11 cellular contexts compared by ENCODE assay signal in genomic region chr7:37371755-37372154, GRCh38.
"Had no signal": no experiment of that assay in that cellular context is flagged by ENCODE, and none has a peak within 500 bp of the region (broad histone marks: within the 10 kb centered on the region; RNA-seq: fewer than 3 reads in every experiment).

No MANE protein-coding gene starts in this region.

- DNase-seq: activated B cell treated with CpG ODN at 0.5 μM for 24 hours; amygdala; effector memory CD8-positive, alpha-beta T cell; Right ventricle myocardium superior; SK-N-SH; stomach had no signal

- H3K27me3 ChIP-seq: hepatocyte, stomach had no signal

- H3K4me1 ChIP-seq: gastroesophageal sphincter, stomach had no signal

- H3K4me1 Mint-ChIP-seq: brain had no signal

- H3K27me3 Mint-ChIP-seq: activated B cell treated with CpG ODN at 0.5 μM for 24 hours; brain; dendritic cell treated with granulocyte-macrophage colony-stimulating factor and Interleukin-4, amounts not matched to agents 40 ng/mL and 50 ng/mL, for 4 days; effector memory CD8-positive, alpha-beta T cell had no signal

- ATAC-seq: effector memory CD8-positive, alpha-beta T cell; gastroesophageal sphincter had no signal

- H3K36me3 ChIP-seq: gastroesophageal sphincter, stomach, thoracic aorta had no signal

- H3K27ac ChIP-seq: gastroesophageal sphincter, hepatocyte, stomach, thoracic aorta had no signal

- H3K4me2 ChIP-seq: hepatocyte, SK-N-SH had no signal

- H3K9ac ChIP-seq: SK-N-SH had no signal

- H3K79me2 ChIP-seq: hepatocyte had no signal

- H3K27ac Mint-ChIP-seq: activated B cell treated with CpG ODN at 0.5 μM for 24 hours; brain; dendritic cell treated with granulocyte-macrophage colony-stimulating factor and Interleukin-4, amounts not matched to agents 40 ng/mL and 50 ng/mL, for 4 days; effector memory CD8-positive, alpha-beta T cell had no signal

- H3K4me3 Mint-ChIP-seq: activated B cell treated with CpG ODN at 0.5 μM for 24 hours; brain; dendritic cell treated with granulocyte-macrophage colony-stimulating factor and Interleukin-4, amounts not matched to agents 40 ng/mL and 50 ng/mL, for 4 days; effector memory CD8-positive, alpha-beta T cell had no signal

- H3K4me3 ChIP-seq: gastroesophageal sphincter, hepatocyte, stomach, thoracic aorta had no signal
